In the genomic region with DNA sequence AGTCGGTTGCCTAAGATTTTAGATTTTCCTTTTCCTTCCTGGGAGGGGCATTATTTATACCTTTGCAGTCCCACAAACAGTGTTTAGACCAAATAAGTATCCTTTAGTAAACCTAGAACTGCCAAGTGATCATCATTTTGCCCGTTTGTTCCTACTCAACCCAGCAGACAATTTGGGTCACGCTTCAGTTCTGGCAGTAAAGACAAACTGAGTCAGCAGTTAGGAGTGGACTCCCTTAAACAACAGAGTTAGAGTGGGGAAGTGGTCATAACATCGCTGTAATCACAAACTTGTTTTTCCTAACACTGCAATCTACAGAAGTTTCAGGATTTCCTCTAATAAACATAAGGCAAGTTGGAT, we compare ENCODE assay signal across 8 cellular contexts. TPM values are rescaled to one million over a fixed set of nuclear protein-coding genes. Genes with fewer than 3 reads are reported as not detected.
DNase-seq lines count a peak whose midpoint lies in the region; ATAC-seq and TF ChIP-seq lines count a peak whose summit lies in the region.

No MANE protein-coding gene starts in this region.

- peak overlapping the region; percentile 91 for H3K27ac ChIP-seq in caudate nucleus (ENCODE audit: low read depth, low read length)
- H3K27ac ChIP-seq in right lobe of liver: peak overlapping the region; percentile 68 to 90 (median 87)
- H3K27ac ChIP-seq in thymus (ENCODE audit: low read depth): no peak overlapping the region

- H3K4me3 Mint-ChIP-seq in activated T-cell treated with anti-CD3 and anti-CD28 coated beads, Interleukin-2, amount 50 U/mL, for 72 hours: peak overlapping the region; percentile 92 to 95

- peaks cover 12% of the 10 kb centered on the region for H3K4me1 Mint-ChIP-seq in activated T-cell treated with anti-CD3 and anti-CD28 coated beads, Interleukin-2, amount 50 U/mL, for 72 hours (ENCODE audit: low read depth)

- no peaks in the 10 kb centered on the region for H3K9me3 ChIP-seq in right lobe of liver
- no peaks in the 10 kb centered on the region for H3K9me3 ChIP-seq in thymus (ENCODE audit: control insufficient read depth)

- H3K36me3 Mint-ChIP-seq in activated T-cell treated with anti-CD3 and anti-CD28 coated beads, Interleukin-2, amount 50 U/mL, for 72 hours (ENCODE audit: insufficient read depth in 2 of 2): no peaks in the 10 kb centered on the region

- H3K4me3 ChIP-seq in right lobe of liver (peak overlapping the region; percentile 75 to 78 (median 78)), thymus (ENCODE audit: low read length) (peak overlapping the region; percentile 49)

- TF ChIP-seq CTCF in right lobe of liver (IDR thresholded peaks at IDR 0.05): no peak

- peaks cover 30% of the 10 kb centered on the region for H3K27me3 Mint-ChIP-seq in activated T-cell treated with anti-CD3 and anti-CD28 coated beads, Interleukin-2, amount 50 U/mL, for 72 hours (ENCODE audit: low read depth)

- 6% methylated on average over 4 of the region's 4 CpGs for WGBS in right lobe of liver (ENCODE audit: insufficient coverage, low coverage, low lambda C conversion rate, missing lambda C conversion rate)
- WGBS in thymus: 19% methylated on average over 4 of the region's 4 CpGs

- intact Hi-C loops in right lobe of liver (cut with DNase I): loop anchor here (5.0 kb wide), 1 partner anchor 215 kb away; no protein-coding TSS in a partner anchor

- H3K27me3 ChIP-seq in right lobe of liver (no peaks in the 10 kb centered on the region), thymus (ENCODE audit: control insufficient read depth, insufficient read depth) (peaks cover 24% of the 10 kb centered on the region)

- H3K27ac Mint-ChIP-seq in activated T-cell treated with anti-CD3 and anti-CD28 coated beads, Interleukin-2, amount 50 U/mL, for 72 hours: no peak overlapping the region

- ATAC-seq in activated T-cell treated with anti-CD3 and anti-CD28 coated beads, Interleukin-2, amount 50 U/mL, for 72 hours (replicated peaks in 1 of 2): no peak
- peak; percentile 26 to 40 (median 33) for ATAC-seq in right lobe of liver
- no peak for ATAC-seq in GM21723 (IDR thresholded peaks at IDR 0.05; ENCODE audit: unreplicated experiment)
- ATAC-seq in HG03439 (IDR thresholded peaks at IDR 0.05; ENCODE audit: unreplicated experiment): no peak

- TF ChIP-seq POLR2A in right lobe of liver (IDR thresholded peaks at IDR 0.05): no peak

- DNase-seq in activated T-cell treated with anti-CD3 and anti-CD28 coated beads, Interleukin-2, amount 50 U/mL, for 72 hours: no peak
- DNase-seq in activated T-cell treated with anti-CD3 and anti-CD28 coated beads, Interleukin-2, amount 50 U/mL, for 1 hour: no peak
- DNase-seq in caudate nucleus (lab: John Stamatoyannopoulos, UW) (peak in 6 of 61 donors; percentile 21 to 48 (median 42)), right lobe of liver (no peak), D341Med (ENCODE audit: low spot score) (no peak)

- H3K4me1 ChIP-seq in right lobe of liver: peaks cover 0 to 15% (median 4%) of the 10 kb centered on the region in 4 donors
- H3K4me1 ChIP-seq in thymus (ENCODE audit: control insufficient read depth, insufficient read depth, low read length): no peaks in the 10 kb centered on the region

- H3K36me3 ChIP-seq in right lobe of liver: no peaks in the 10 kb centered on the region
- H3K36me3 ChIP-seq in thymus (ENCODE audit: control insufficient read depth, insufficient read depth): no peaks in the 10 kb centered on the region

- no peaks in the 10 kb centered on the region for H3K9me3 Mint-ChIP-seq in activated T-cell treated with anti-CD3 and anti-CD28 coated beads, Interleukin-2, amount 50 U/mL, for 72 hours

RNA-seq across cellular contexts. Expression of gene WDFY3, which starts 0.8 kb away (rescaled TPM):
- 1 to 10 TPM in 1 of 2 donors, under 1 TPM in 1; 0.38 to 1.3 TPM for total RNA-seq in activated T-cell treated with anti-CD3 and anti-CD28 coated beads, Interleukin-2, amount 50 U/mL, for 72 hours
- total RNA-seq in right lobe of liver: 10 to 100 TPM; 18.8 to 36.5 (median 25.9) TPM
- 4.8 TPM for polyA plus RNA-seq in thymus

Comparison
In these comparisons a context has a peak if more than half of its experiments do, and no peak if none do; other contexts are left out.
1. ATAC-seq: peak in right lobe of liver (4 of 4); none in activated T-cell treated with anti-CD3 and anti-CD28 coated beads, Interleukin-2, amount 50 U/mL, for 72 hours (0 of 2), GM21723 (single experiment) and HG03439 (single experiment).
2. RNA of gene WDFY3, which starts 0.8 kb away (total RNA-seq): 18.8 to 36.5 TPM in right lobe of liver; 0.38 to 1.3 TPM in activated T-cell treated with anti-CD3 and anti-CD28 coated beads, Interleukin-2, amount 50 U/mL, for 72 hours; every median in the first group is over 4 times any median in the second.